18 cellular contexts compared by ENCODE assay signal in genomic region chr4:123619895-123620294, GRCh38.
DNase-seq lines count a peak whose midpoint lies in the region; ATAC-seq, FAIRE-seq and TF ChIP-seq lines count a peak whose summit lies in the region.
"Had no signal": no experiment of that assay in that cellular context is flagged by ENCODE, and none has a peak within 500 bp of the region (broad histone marks: within the 10 kb centered on the region; RNA-seq: fewer than 3 reads in every experiment).

No MANE protein-coding gene starts in this region.

- intact Hi-C loops in ascending aorta (cut with DNase I), result loop anchor here (2.0 kb wide), 1 partner anchor 29 kb away; no protein-coding TSS in a partner anchor
- intact Hi-C loops in right lobe of liver (cut with DNase I), result no loop called here
- intact Hi-C loops in kidney (cut with DNase I), result no loop called here
- intact Hi-C loops in CD14-positive monocyte (cut with micrococcal nuclease), result no loop called here

- no peak overlapping the region for H3K4me3 ChIP-seq in BLaER1 treated with 17β-estradiol and CSF1 and Interleukin-3, amounts not matched to agents 10 nM and 100 nM
- H3K4me3 ChIP-seq in ascending aorta (no peak overlapping the region), right lobe of liver (no peak overlapping the region), kidney (ENCODE audit: low read length in 2 of 2) (no peak overlapping the region)
- H3K4me3 ChIP-seq: GM23338, K562 had no signal

- H3K27ac ChIP-seq in BLaER1 treated with 17β-estradiol and CSF1 and Interleukin-3, amounts not matched to agents 10 nM and 100 nM, result peak overlapping the region in 4 of 11 experiments; percentile 36 to 80 (median 68); a peak in 4 of 22 replicates
- H3K27ac ChIP-seq in ascending aorta (peak overlapping the region; percentile 83 to 86), right lobe of liver (peak overlapping the region in 1 of 3 donors; percentile 42), kidney (ENCODE audit: low read depth in 2 of 2, low read length in 2 of 2) (no peak overlapping the region)

- no peak for TF ChIP-seq CTCF in ascending aorta (IDR thresholded peaks at IDR 0.05)
- TF ChIP-seq CTCF in right lobe of liver (IDR thresholded peaks at IDR 0.05), result no peak
- TF ChIP-seq CTCF in progenitor cell of endocrine pancreas (IDR thresholded peaks at IDR 0.05; ENCODE audit: unreplicated experiment), result no peak
- TF ChIP-seq CTCF in kidney (IDR thresholded peaks at IDR 0.05; ENCODE audit: borderline replicate concordance, extremely low read depth, insufficient read depth), result no peak
- no peak for TF ChIP-seq CTCF in CD14-positive monocyte (IDR thresholded peaks at IDR 0.05)

- H3K27ac Mint-ChIP-seq in progenitor cell of endocrine pancreas (peak overlapping the region; percentile 7), CD14-positive monocyte (no peak overlapping the region)
- H3K27ac Mint-ChIP-seq: GM23338 had no signal

- ATAC-seq in right lobe of liver (peak; percentile 49 to 70 (median 56)), HG03469 (IDR thresholded peaks at IDR 0.05; ENCODE audit: unreplicated experiment) (no peak)
- ATAC-seq: GM23338, K562 had no signal

- peaks cover 51 to 64% (median 63%) of the 10 kb centered on the region in 10 experiments for H3K4me1 ChIP-seq in BLaER1 treated with 17β-estradiol and CSF1 and Interleukin-3, amounts not matched to agents 10 nM and 100 nM
- H3K4me1 ChIP-seq in ascending aorta, result peaks cover 0 to 9% of the 10 kb centered on the region in 2 donors
- H3K4me1 ChIP-seq in right lobe of liver, result peaks cover 0 to 18% (median 7%) of the 10 kb centered on the region in 4 donors
- peaks cover 3 to 7% of the 10 kb centered on the region in 2 donors for H3K4me1 ChIP-seq in kidney (ENCODE audit: control insufficient read depth in 1 of 2, insufficient read depth in 1 of 2, low read depth in 1 of 2, low read length in 2 of 2)

- no peaks in the 10 kb centered on the region for H4K20me1 ChIP-seq in BLaER1 treated with 17β-estradiol and CSF1 and Interleukin-3, amounts not matched to agents 10 nM and 100 nM

- no peak for FAIRE-seq in kidney (lab: Jason Lieb, UNC)
- FAIRE-seq: GM12891, GM19239, K562 had no signal

- no peak overlapping the region for H3K9ac ChIP-seq in BLaER1 treated with 17β-estradiol and CSF1 and Interleukin-3, amounts not matched to agents 10 nM and 100 nM
- no peak overlapping the region for H3K9ac ChIP-seq in kidney (ENCODE audit: low read length in 2 of 2)

- H3K9me3 ChIP-seq in BLaER1 treated with 17β-estradiol and CSF1 and Interleukin-3, amounts not matched to agents 10 nM and 100 nM (replicated peaks in 1 of 11), result peaks cover 0 to 24% (median 8%) of the 10 kb centered on the region in 11 experiments; a peak in 11 of 22 replicates
- H3K9me3 ChIP-seq in ascending aorta (no peaks in the 10 kb centered on the region), right lobe of liver (no peaks in the 10 kb centered on the region), kidney (ENCODE audit: control insufficient read depth in 1 of 2, low read length in 2 of 2) (no peaks in the 10 kb centered on the region)

- H3K36me3 Mint-ChIP-seq in progenitor cell of endocrine pancreas (ENCODE audit: insufficient read depth) (no peaks in the 10 kb centered on the region), CD14-positive monocyte (no peaks in the 10 kb centered on the region)

- peak overlapping the region in 9 of 11 experiments; percentile 6 to 79 (median 71); a peak in 9 of 22 replicates for H3K4me2 ChIP-seq in BLaER1 treated with 17β-estradiol and CSF1 and Interleukin-3, amounts not matched to agents 10 nM and 100 nM
- H3K4me2 ChIP-seq: GM23338 had no signal

- H3K4me1 Mint-ChIP-seq in progenitor cell of endocrine pancreas (ENCODE audit: low read depth) (peaks cover 13% of the 10 kb centered on the region), CD14-positive monocyte (peaks cover 36% of the 10 kb centered on the region)

- DNase-seq in ascending aorta (ENCODE audit: low spot score in 2 of 2) (no peak), right lobe of liver (no peak), progenitor cell of endocrine pancreas (ENCODE audit: low spot score, unreplicated experiment) (no peak), kidney (no peak), CD14-positive monocyte (ENCODE audit: low spot score) (no peak)
- DNase-seq: DMS153, HCEC 1CT, NCI-H1092 treated with DMSO at 0.1 percent for 48 hours, NCI-H1694, NCI-H510A, NCI-H774, SHP77 treated with DMSO at 0.1 percent for 48 hours had no signal

- H3K27me3 ChIP-seq in BLaER1 treated with 17β-estradiol and CSF1 and Interleukin-3, amounts not matched to agents 10 nM and 100 nM, result peaks cover 0 to 69% (median 0%) of the 10 kb centered on the region in 11 experiments; a peak in 9 of 22 replicates
- H3K27me3 ChIP-seq in ascending aorta, result no peaks in the 10 kb centered on the region
- no peaks in the 10 kb centered on the region for H3K27me3 ChIP-seq in right lobe of liver

- no peak for TF ChIP-seq POLR2A in right lobe of liver (IDR thresholded peaks at IDR 0.05)

- no peaks in the 10 kb centered on the region for H3K27me3 Mint-ChIP-seq in progenitor cell of endocrine pancreas
- peaks cover 10 to 28% (median 15%) of the 10 kb centered on the region in 3 donors for H3K27me3 Mint-ChIP-seq in CD14-positive monocyte (ENCODE audit: low read depth in 3 of 3)

- no peaks in the 10 kb centered on the region for H3K36me3 ChIP-seq in BLaER1 treated with 17β-estradiol and CSF1 and Interleukin-3, amounts not matched to agents 10 nM and 100 nM
- H3K36me3 ChIP-seq in ascending aorta (no peaks in the 10 kb centered on the region), right lobe of liver (no peaks in the 10 kb centered on the region), kidney (ENCODE audit: control insufficient read depth in 1 of 2, insufficient read depth in 2 of 2, low read length in 2 of 2) (no peaks in the 10 kb centered on the region)

- no peak overlapping the region for H3K4me3 Mint-ChIP-seq in progenitor cell of endocrine pancreas (ENCODE audit: low read depth)
- no peak overlapping the region for H3K4me3 Mint-ChIP-seq in CD14-positive monocyte
- H3K4me3 Mint-ChIP-seq: GM23338 had no signal

- H3K9me3 Mint-ChIP-seq in progenitor cell of endocrine pancreas (ENCODE audit: low read depth) (peaks cover 4% of the 10 kb centered on the region), CD14-positive monocyte (peaks cover 0 to 3% (median 0%) of the 10 kb centered on the region in 7 donors)
- H3K9me3 Mint-ChIP-seq: GM23338 had no signal

Comparison
In these comparisons a context has a peak if more than half of its experiments do, and no peak if none do; other contexts are left out.
1. H3K27ac ChIP-seq: peak in ascending aorta (2 of 2); none in kidney (0 of 2).